In genomic region chr2:13020469-13020868, GRCh38 we compare ENCODE assay signal across 21 cellular contexts.
DNase-seq lines count a peak whose midpoint lies in the region; ATAC-seq, FAIRE-seq and TF ChIP-seq lines count a peak whose summit lies in the region.
"Had no signal": no experiment of that assay in that cellular context is flagged by ENCODE, and none has a peak within 500 bp of the region (broad histone marks: within the 10 kb centered on the region; RNA-seq: fewer than 3 reads in every experiment).

No MANE protein-coding gene starts in this region.

- H3K27me3 ChIP-seq in K562 (ENCODE audit: control insufficient read depth in 2 of 2, insufficient read depth in 2 of 2, low read length in 2 of 2) (no peaks in the 10 kb centered on the region), mesenchymal stem cell (ENCODE audit: control insufficient read depth in 1 of 2, insufficient read depth in 1 of 2, low read length in 2 of 2) (peaks cover 0 to 43% of the 10 kb centered on the region in 2 experiments), neural cell (ENCODE audit: insufficient read depth, low read depth, low read length) (no peaks in the 10 kb centered on the region), SJCRH30 (no peaks in the 10 kb centered on the region)
- H3K27me3 ChIP-seq: BE2C, BLaER1 had no signal

- intact Hi-C loops in K562 (cut with micrococcal nuclease): no loop called here

- no peak overlapping the region for H2BK120ac ChIP-seq in mesenchymal stem cell (ENCODE audit: low read depth, low read length)

- peak; percentile 87 for TF ChIP-seq EP300 in K562 (IDR thresholded peaks at IDR 0.05; ENCODE audit: low read length)
- TF ChIP-seq EP300 in neural cell (conservative IDR thresholded peaks at IDR 0.05; ENCODE audit: poor library complexity, severe bottlenecking): no peak

- no peak for TF ChIP-seq POLR2A in K562 (conservative IDR thresholded peaks at IDR 0.05)

- POLR2A ChIA-PET in K562 (lab: Yijun Ruan, JAX): no interaction called here

- no peak overlapping the region for H3K23ac ChIP-seq in mesenchymal stem cell (ENCODE audit: low read length in 2 of 2)

- DNase-seq in K562 (ENCODE audit: extremely low read depth in 1 of 4, low spot score in 3 of 4) (peak in 2 of 4 experiments; percentile 36 to 53), mesenchymal stem cell (no peak), superior temporal gyrus (ENCODE audit: extremely low spot score) (no peak), SJCRH30 (no peak)
- DNase-seq: 8988T; ACHN; BE2C; C1 segment of cervical spinal cord; CD4-positive, alpha-beta memory T cell; CD4-positive, CD25-positive, alpha-beta regulatory T cell; CD8-positive, alpha-beta memory T cell; COR-L47; DMS79 treated with DMSO at 0.1 percent for 48 hours; GF-D8 had no signal

- H3K9ac ChIP-seq in K562 (ENCODE audit: insufficient read depth in 1 of 2, low read depth in 2 of 2, low read length in 2 of 2): no peak overlapping the region
- no peak overlapping the region for H3K9ac ChIP-seq in mesenchymal stem cell (ENCODE audit: low read length)
- H3K9ac ChIP-seq in neural cell (ENCODE audit: low read length): no peak overlapping the region
- H3K9ac ChIP-seq: BLaER1 had no signal

- TF ChIP-seq RAD21 in K562 (CRISPR knock-in tag; conservative IDR thresholded peaks at IDR 0.05 in 1 of 2, IDR thresholded peaks at IDR 0.05 in 1 of 2) (no peak), neural cell (conservative IDR thresholded peaks at IDR 0.05) (no peak)

- BruUV-seq in K562 (replicated peaks; lab: Mats Ljungman, UMichigan): no TSS peak

- no peaks in the 10 kb centered on the region for H3K9me1 ChIP-seq in K562 (ENCODE audit: control insufficient read depth, insufficient read depth, low read length)

- H2BK12ac ChIP-seq in mesenchymal stem cell (ENCODE audit: low read length in 2 of 2): no peak overlapping the region

- H3K79me1 ChIP-seq in mesenchymal stem cell (replicated peaks; ENCODE audit: low read length, poor library complexity, severe bottlenecking): no peaks in the 10 kb centered on the region

- no peak overlapping the region for H4K8ac ChIP-seq in mesenchymal stem cell (ENCODE audit: low read length)

- CTCF ChIA-PET in K562 (lab: Yijun Ruan, JAX; ENCODE audit: low intra/inter-chr PET ratio): no interaction called here

- H4K91ac ChIP-seq in mesenchymal stem cell (ENCODE audit: low read length): no peak overlapping the region

- H3K4me3 ChIP-seq in K562: no peak overlapping the region
- no peak overlapping the region for H3K4me3 ChIP-seq in mesenchymal stem cell (ENCODE audit: insufficient read depth in 1 of 2, low read depth in 1 of 2, low read length in 2 of 2)
- H3K4me3 ChIP-seq in neural cell (ENCODE audit: low read length): no peak overlapping the region
- H3K4me3 ChIP-seq in SJCRH30: no peak overlapping the region
- H3K4me3 ChIP-seq: BLaER1 had no signal

- no peak overlapping the region for H2AK5ac ChIP-seq in mesenchymal stem cell (ENCODE audit: low read length, severe bottlenecking)

- no peak overlapping the region for H3K4ac ChIP-seq in mesenchymal stem cell (ENCODE audit: low read depth in 1 of 2, low read length in 2 of 2)

- H3K9me2 ChIP-seq in neural cell (ENCODE audit: insufficient read depth, low read length): no peaks in the 10 kb centered on the region

- TF ChIP-seq CTCF in K562 (IDR thresholded peaks at IDR 0.05 in 2 of 3, conservative IDR thresholded peaks at IDR 0.05 in 1 of 3; ENCODE audit: insufficient read depth in 2 of 3, low read depth in 1 of 3, low read length in 3 of 3) (no peak), neural cell (IDR thresholded peaks at IDR 0.05; ENCODE audit: poor library complexity, severe bottlenecking) (no peak)

- H3K4me1 ChIP-seq in K562 (replicated peaks in 1 of 2; ENCODE audit: control insufficient read depth in 2 of 2, insufficient read depth in 2 of 2, low read length in 2 of 2): peaks cover 4 to 25% of the 10 kb centered on the region in 2 experiments; a peak in 4 of 5 replicates
- H3K4me1 ChIP-seq in mesenchymal stem cell (ENCODE audit: control insufficient read depth, insufficient read depth, low read depth, low read length): no peaks in the 10 kb centered on the region
- H3K4me1 ChIP-seq in SJCRH30: peaks cover 27% of the 10 kb centered on the region
- H3K4me1 ChIP-seq: BLaER1 had no signal

- H2BK15ac ChIP-seq in mesenchymal stem cell (ENCODE audit: low read depth, poor library complexity, severe bottlenecking): no peak overlapping the region

- H3K27ac ChIP-seq in K562 (ENCODE audit: extremely low read depth, low read depth, low read length): no peak overlapping the region
- no peak overlapping the region for H3K27ac ChIP-seq in mesenchymal stem cell (ENCODE audit: low read length, poor library complexity, severe bottlenecking)
- H3K27ac ChIP-seq in neural cell (ENCODE audit: low read length): peak overlapping the region; percentile 31
- no peak overlapping the region for H3K27ac ChIP-seq in SJCRH30
- H3K27ac ChIP-seq: BLaER1 had no signal

- H4K20me1 ChIP-seq in K562 (replicated peaks; ENCODE audit: control insufficient read depth, insufficient read depth, low read length): no peaks in the 10 kb centered on the region
- no peaks in the 10 kb centered on the region for H4K20me1 ChIP-seq in neural cell (ENCODE audit: insufficient read depth)
- H4K20me1 ChIP-seq: BLaER1 had no signal

- H3K79me2 ChIP-seq in K562 (ENCODE audit: control insufficient read depth, insufficient read depth, low read length) (no peaks in the 10 kb centered on the region), neural cell (replicated peaks; ENCODE audit: insufficient read depth, low read length) (no peaks in the 10 kb centered on the region)

- no peak overlapping the region for H3K14ac ChIP-seq in mesenchymal stem cell (ENCODE audit: low read length in 2 of 2)

- peak overlapping the region; percentile 43; the same call in 1 of the 2 replicates for H3K4me2 ChIP-seq in K562 (ENCODE audit: insufficient read depth, low read length)
- peak overlapping the region; percentile 13 for H3K4me2 ChIP-seq in mesenchymal stem cell (ENCODE audit: low read length, poor library complexity, severe bottlenecking)
- H3K4me2 ChIP-seq in neural cell (ENCODE audit: low read length): no peak overlapping the region
- H3K4me2 ChIP-seq: BLaER1 had no signal

- no peak overlapping the region for H2BK5ac ChIP-seq in mesenchymal stem cell (ENCODE audit: low read depth, low read length, poor library complexity, severe bottlenecking)

- no peaks in the 10 kb centered on the region for H3K36me3 ChIP-seq in K562 (ENCODE audit: control insufficient read depth, insufficient read depth, low read length)
- no peaks in the 10 kb centered on the region for H3K36me3 ChIP-seq in mesenchymal stem cell (ENCODE audit: control insufficient read depth in 1 of 2, insufficient read depth in 2 of 2, low read depth in 1 of 2, low read length in 2 of 2)
- no peaks in the 10 kb centered on the region for H3K36me3 ChIP-seq in neural cell (ENCODE audit: insufficient read depth, low read length)
- no peaks in the 10 kb centered on the region for H3K36me3 ChIP-seq in SJCRH30
- H3K36me3 ChIP-seq: BE2C, BLaER1 had no signal

- in situ Hi-C loops in K562 (cut with MboI): loop anchor here (25.0 kb wide), 1 partner anchor 283 kb away; no protein-coding TSS in a partner anchor

- peak; percentile 84 for ATAC-seq in K562
- ATAC-seq in HG03442 (IDR thresholded peaks at IDR 0.05; ENCODE audit: unreplicated experiment): no peak

- 4% methylated on average over 3 of the region's 3 CpGs for WGBS in K562 (ENCODE audit: insufficient coverage, low coverage, missing lambda C conversion rate)
- 87% methylated on average over 1 of the region's 3 CpGs for WGBS in mesenchymal stem cell

- H3K9me3 ChIP-seq in K562 (replicated peaks; ENCODE audit: control insufficient read depth, insufficient read depth, low read depth, low read length) (no peaks in the 10 kb centered on the region), mesenchymal stem cell (ENCODE audit: control insufficient read depth, low read length) (no peaks in the 10 kb centered on the region), neural cell (ENCODE audit: low read length) (no peaks in the 10 kb centered on the region), SJCRH30 (replicated peaks) (no peaks in the 10 kb centered on the region)
- H3K9me3 ChIP-seq: BE2C, BLaER1 had no signal

- peak overlapping the region in 1 of 2 experiments; percentile 21 for H3K18ac ChIP-seq in mesenchymal stem cell (ENCODE audit: low read depth in 1 of 2, low read length in 2 of 2)

- no peaks in the 10 kb centered on the region for H3F3A ChIP-seq in neural cell (ENCODE audit: insufficient read depth, low read length, poor library complexity, severe bottlenecking)

- no peak overlapping the region for H2AFZ ChIP-seq in K562 (ENCODE audit: low read depth, low read length)
- no peak overlapping the region for H2AFZ ChIP-seq in mesenchymal stem cell (ENCODE audit: low read depth, low read length)
- H2AFZ ChIP-seq in neural cell (ENCODE audit: low read depth, low read length): no peak overlapping the region

- FAIRE-seq in K562 (lab: Jason Lieb, UNC): peak; percentile 65
- FAIRE-seq: A204.1, G401.6, GM12891, GM19239 had no signal

TF ChIP-seq in K562, 482 proteins besides CTCF, POLR2A, EP300 and RAD21 (continues in another document):
- TF ChIP-seq ESRRB (CRISPR knock-in tag; IDR thresholded peaks at IDR 0.05; ENCODE audit: borderline replicate concordance) (no peak), TCF7L2 (IDR thresholded peaks at IDR 0.05; ENCODE audit: low read depth, low read length) (no peak), DACH1 (IDR thresholded peaks at IDR 0.05; ENCODE audit: partially characterized antibody) (peak; percentile 30), HES1 (IDR thresholded peaks at IDR 0.05; ENCODE audit: low read depth) (peak; percentile 82; the same call in 1 of the 2 replicates), DPF2 (IDR thresholded peaks at IDR 0.05) (peak; percentile 80)

TF ChIP-seq in neural cell, 6 proteins besides CTCF, POLR2A, EP300 and RAD21 (continues in another document):
- no peak for TF ChIP-seq EZH2 (IDR thresholded peaks at IDR 0.05; ENCODE audit: borderline replicate concordance, insufficient read depth, low read length, poor library complexity, severe bottlenecking)
- no peak for TF ChIP-seq TAF1 (IDR thresholded peaks at IDR 0.05; ENCODE audit: low read depth)
- TF ChIP-seq POLR2AphosphoS5 (IDR thresholded peaks at IDR 0.05): no peak
- TF ChIP-seq SMC3 (conservative IDR thresholded peaks at IDR 0.05; ENCODE audit: poor library complexity): no peak
- no peak for TF ChIP-seq MXI1 (conservative IDR thresholded peaks at IDR 0.05; ENCODE audit: poor library complexity, severe bottlenecking)
